In genomic region chr18:79494936-79495335, GRCh38 we compare ENCODE assay signal across 2 cellular contexts.
TF ChIP-seq lines count a peak whose summit lies in the region.

No MANE protein-coding gene starts in this region.

TF ChIP-seq in HEK293, 187 proteins besides CTCF, POLR2A, EP300 and RAD21 (continued from another document):
- TF ChIP-seq ZNF280C (tag by site-specific recombination; IDR thresholded peaks at IDR 0.05) (no peak), HOXC10 (CRISPR knock-in tag; IDR thresholded peaks at IDR 0.05) (no peak)
TF ChIP-seq in HEK293: peak in this region for 1.

TF ChIP-seq in HepG2, 621 proteins besides CTCF, POLR2A, EP300 and RAD21 (continued from another document):
- no peak for TF ChIP-seq ZNF142 (CRISPR knock-in tag; IDR thresholded peaks at IDR 0.05)
